ENCODE assay signal across 29 cellular contexts in genomic region chr4:66647468-66647867, GRCh38.
"Had no signal": no experiment of that assay in that cellular context is flagged by ENCODE, and none has a peak within 500 bp of the region (broad histone marks: within the 10 kb centered on the region; RNA-seq: fewer than 3 reads in every experiment).

No MANE protein-coding gene starts in this region.

- H3K36me3 ChIP-seq: breast epithelium, esophagus muscularis mucosa, gastrocnemius medialis, heart left ventricle, WERI-Rb-1 had no signal

- H3K4me3 ChIP-seq: breast epithelium, coronary artery, dorsolateral prefrontal cortex, esophagus muscularis mucosa, gastrocnemius medialis, heart left ventricle had no signal

- DNase-seq: activated B cell treated with CpG ODN at 0.5 μM for 24 hours; activated CD4-positive, alpha-beta T cell treated with anti-CD3 and anti-CD28 coated beads for 48 hours; activated CD4-positive, alpha-beta T cell treated with anti-CD3 and anti-CD28 coated beads, Interleukin-2, amount 50 U/mL, for 1 hour; activated CD4-positive, alpha-beta T cell treated with anti-CD3 and anti-CD28 coated beads, Interleukin-2, amount 50 U/mL, for 48 hours; activated CD8-positive, alpha-beta memory T cell treated with anti-CD3 and anti-CD28 coated beads for 24 hours; activated CD8-positive, alpha-beta T cell treated with anti-CD3 and anti-CD28 coated beads for 36 hours; activated effector memory CD4-positive, alpha-beta T cell treated with Interleukin-2 at 50 U/mL for 16 hours; activated gamma-delta T cell treated with Interleukin-2 at 50 U/mL for 16 hours; activated naive CD4-positive, alpha-beta T cell treated with anti-CD3 and anti-CD28 coated beads, Interleukin-2, amount 50 U/mL, for 16 hours; activated naive CD4-positive, alpha-beta T cell treated with Interleukin-2 at 50 U/mL for 16 hours; activated T-cell treated with anti-CD3 and anti-CD28 coated beads, Interleukin-2, amount 50 U/mL, for 4 hours; amygdala; aorta; dorsolateral prefrontal cortex; effector memory CD4-positive, alpha-beta T cell; endodermal cell; erythroblast; foreskin keratinocyte; gastrocnemius medialis; glutamatergic neuron; heart left ventricle; T-helper 17 cell; T1000; WERI-Rb-1 had no signal

- H3K27me3 ChIP-seq: breast epithelium, dorsolateral prefrontal cortex, esophagus muscularis mucosa, foreskin keratinocyte, gastrocnemius medialis, heart left ventricle had no signal

- ATAC-seq: activated CD4-positive, CD25-positive, alpha-beta regulatory T cell treated with anti-CD3 and anti-CD28 coated beads, Interleukin-2, amount 50 U/mL, for 24 hours; activated CD8-positive, alpha-beta T cell treated with anti-CD3 and anti-CD28 coated beads for 36 hours; activated T-cell treated with anti-CD3 and anti-CD28 coated beads, Interleukin-2, amount 50 U/mL, for 4 hours; activated T-helper 17 cell treated with anti-CD3 and anti-CD28 coated beads, Interleukin-2, amount 50 U/mL, for 72 hours; foreskin keratinocyte; gastrocnemius medialis; heart left ventricle; T-helper 17 cell had no signal
